ENCODE assay signal across 28 cellular contexts in genomic region chr14:85426068-85426935, GRCh38.
DNase-seq lines count a peak whose midpoint lies in the region; ATAC-seq and TF ChIP-seq lines count a peak whose summit lies in the region.
"Had no signal": no experiment of that assay in that cellular context is flagged by ENCODE, and none has a peak within 500 bp of the region (broad histone marks: within the 10 kb centered on the region; RNA-seq: fewer than 3 reads in every experiment).

No MANE protein-coding gene starts in this region.

- H3K36me3 ChIP-seq in mammary epithelial cell (ENCODE audit: insufficient read depth, low read length) (no peaks in the 10 kb centered on the region), breast epithelium (no peaks in the 10 kb centered on the region), neuron (ENCODE audit: insufficient read depth, low read length) (no peaks in the 10 kb centered on the region), trophoblast cell (ENCODE audit: control insufficient read depth in 1 of 2, insufficient read depth in 2 of 2, low read length in 2 of 2) (no peaks in the 10 kb centered on the region)

- H3K9me3 ChIP-seq in mammary epithelial cell (replicated peaks; ENCODE audit: insufficient read depth, low read length) (no peaks in the 10 kb centered on the region), breast epithelium (peaks cover 0 to 4% of the 10 kb centered on the region in 2 donors), neuron (ENCODE audit: low read length) (no peaks in the 10 kb centered on the region), trophoblast cell (ENCODE audit: insufficient read depth, low read depth, low read length) (no peaks in the 10 kb centered on the region)

- no peaks in the 10 kb centered on the region for H3K4me1 Mint-ChIP-seq in activated naive CD4-positive, alpha-beta T cell treated with anti-CD3 and anti-CD28 coated beads, Interleukin-2, amount 10 ng/mL, durations not matched to agents 7 days and 5 days
- H3K4me1 Mint-ChIP-seq: B cell had no signal

- H2AK5ac ChIP-seq in trophoblast cell (ENCODE audit: low read length): no peak overlapping the region

- no peak overlapping the region for H2BK5ac ChIP-seq in trophoblast cell (ENCODE audit: low read depth, low read length, poor library complexity)

- no peak overlapping the region for H3K4ac ChIP-seq in trophoblast cell (ENCODE audit: low read depth, low read length)

- H3K9ac ChIP-seq in mammary epithelial cell (ENCODE audit: insufficient read depth, low read length) (no peak overlapping the region), trophoblast cell (ENCODE audit: low read length) (no peak overlapping the region)

- no peak overlapping the region for H2BK12ac ChIP-seq in trophoblast cell (ENCODE audit: low read length)

- H2AFZ ChIP-seq in mammary epithelial cell (ENCODE audit: low read depth, low read length) (peak overlapping the region; percentile 12), neuron (ENCODE audit: low read depth, low read length) (peak overlapping the region; percentile 61), trophoblast cell (ENCODE audit: insufficient read depth, low read length, poor library complexity) (no peak overlapping the region)

- H3K4me3 ChIP-seq in mammary epithelial cell (replicated peaks in 1 of 3; ENCODE audit: insufficient read depth in 1 of 3, low read depth in 2 of 3, low read length in 3 of 3) (no peak overlapping the region), breast epithelium (no peak overlapping the region), neuron (ENCODE audit: low read length) (no peak overlapping the region), trophoblast cell (ENCODE audit: low read depth, low read length) (no peak overlapping the region)

- H3K27ac Mint-ChIP-seq in activated naive CD4-positive, alpha-beta T cell treated with anti-CD3 and anti-CD28 coated beads, Interleukin-2, amount 10 ng/mL, durations not matched to agents 7 days and 5 days: no peak overlapping the region
- H3K27ac Mint-ChIP-seq: B cell; CD8-positive, alpha-beta T cell had no signal

- no peak overlapping the region for H3K4me2 ChIP-seq in mammary epithelial cell (ENCODE audit: insufficient read depth, low read depth, low read length)
- no peak overlapping the region for H3K4me2 ChIP-seq in trophoblast cell (ENCODE audit: low read length)

- CTCF ChIA-PET in mammary epithelial cell (lab: Charles Lee; ENCODE audit: low non-redundant PET): no interaction called here
- CTCF ChIA-PET in activated naive CD4-positive, alpha-beta T cell treated with anti-CD3 and anti-CD28 coated beads, Interleukin-2, amount 10 ng/mL, durations not matched to agents 7 days and 5 days (lab: Charles Lee): no interaction called here

- intact Hi-C loops in mammary epithelial cell (cut with micrococcal nuclease): no loop called here
- intact Hi-C loops in breast epithelium (cut with DNase I; ENCODE audit: low total_unique reads): no loop called here

- 52% methylated on average over 4 of the region's 4 CpGs for WGBS in mammary epithelial cell (ENCODE audit: low coverage, missing lambda C conversion rate)
- no CpG with 5 or more reads among the region's 4 CpGs for WGBS in trophoblast cell (ENCODE audit: extremely low coverage, insufficient coverage, insufficient read length)

- no peak overlapping the region for H3K23ac ChIP-seq in trophoblast cell (ENCODE audit: low read length)

- no peaks in the 10 kb centered on the region for H3K36me3 Mint-ChIP-seq in activated naive CD4-positive, alpha-beta T cell treated with anti-CD3 and anti-CD28 coated beads, Interleukin-2, amount 10 ng/mL, durations not matched to agents 7 days and 5 days
- H3K36me3 Mint-ChIP-seq: CD8-positive, alpha-beta T cell had no signal

- no peak for TF ChIP-seq POLR2A in breast epithelium (IDR thresholded peaks at IDR 0.05)

- no peaks in the 10 kb centered on the region for H3K27me3 Mint-ChIP-seq in activated naive CD4-positive, alpha-beta T cell treated with anti-CD3 and anti-CD28 coated beads, Interleukin-2, amount 10 ng/mL, durations not matched to agents 7 days and 5 days
- H3K27me3 Mint-ChIP-seq: B cell had no signal

- TF ChIP-seq CTCF in mammary epithelial cell (conservative IDR thresholded peaks at IDR 0.05 in 1 of 2, IDR thresholded peaks at IDR 0.05 in 1 of 2; ENCODE audit: extremely low read depth in 1 of 2, insufficient read depth in 1 of 2, low read depth in 1 of 2, low read length in 2 of 2): no peak
- TF ChIP-seq CTCF in breast epithelium (IDR thresholded peaks at IDR 0.05): no peak

- no peak overlapping the region for H3K18ac ChIP-seq in trophoblast cell (ENCODE audit: low read length)

- no TSS peak for BruUV-seq in mammary epithelial cell (replicated peaks; lab: Mats Ljungman, UMichigan)

- H3K4me3 Mint-ChIP-seq in activated naive CD4-positive, alpha-beta T cell treated with anti-CD3 and anti-CD28 coated beads, Interleukin-2, amount 10 ng/mL, durations not matched to agents 7 days and 5 days: no peak overlapping the region
- H3K4me3 Mint-ChIP-seq: B cell; CD8-positive, alpha-beta T cell had no signal

- H3K27me3 ChIP-seq in mammary epithelial cell (ENCODE audit: insufficient read depth, low read length): no peaks in the 10 kb centered on the region
- no peaks in the 10 kb centered on the region for H3K27me3 ChIP-seq in breast epithelium
- no peaks in the 10 kb centered on the region for H3K27me3 ChIP-seq in neuron (ENCODE audit: insufficient read depth, low read length)
- H3K27me3 ChIP-seq in trophoblast cell (ENCODE audit: insufficient read depth, low read length): no peaks in the 10 kb centered on the region

- no peak overlapping the region for H4K8ac ChIP-seq in trophoblast cell (ENCODE audit: low read depth, low read length)

- no peaks in the 10 kb centered on the region for H4K20me1 ChIP-seq in mammary epithelial cell (ENCODE audit: insufficient read depth, low read length)

- H3K79me1 ChIP-seq in trophoblast cell (ENCODE audit: low read length): no peaks in the 10 kb centered on the region

- ATAC-seq in HG03039 (IDR thresholded peaks at IDR 0.05; ENCODE audit: unreplicated experiment): no peak
- ATAC-seq: CD8-positive, alpha-beta T cell had no signal

- no peak overlapping the region for H4K12ac ChIP-seq in trophoblast cell (ENCODE audit: low read depth, low read length)

- H3K9me3 Mint-ChIP-seq in activated naive CD4-positive, alpha-beta T cell treated with anti-CD3 and anti-CD28 coated beads, Interleukin-2, amount 10 ng/mL, durations not matched to agents 7 days and 5 days: peaks cover 11% of the 10 kb centered on the region

- DNase-seq in mammary epithelial cell (no peak), breast epithelium (ENCODE audit: low spot score in 2 of 2) (no peak), amniotic epithelial cell (ENCODE audit: low read depth) (peak; percentile 41), trophoblast cell (no peak)
- DNase-seq in activated CD8-positive, alpha-beta memory T cell treated with anti-CD3 and anti-CD28 coated beads, Interleukin-2, amount 50 U/mL, for 48 hours: no peak
- DNase-seq in activated naive CD4-positive, alpha-beta T cell treated with anti-CD3 and anti-CD28 coated beads, Interleukin-2, amount 10 ng/mL, durations not matched to agents 7 days and 5 days: no peak
- DNase-seq: Caco-2; CD8-positive, alpha-beta T cell; DMS 273 treated with DMSO at 0.1 percent for 48 hours; DMS79 treated with DMSO at 0.1 percent for 48 hours; GF-D8; GOT3; HCEC 1CT; NCI-H1092 treated with DMSO at 0.1 percent for 48 hours; NCI-H1436 treated with DMSO at 0.1 percent for 48 hours; NCI-H187 treated with DMSO at 0.1 percent for 48 hours; NCI-H2171 treated with DMSO at 0.1 percent for 48 hours; NCI-H446; NCI-H524 treated with DMSO at 0.1 percent for 48 hours; NCI-H774; NK-92 treated with Interleukin-12 subunit alpha and Interleukin-12 subunit beta, amount 100 ng/mL, for 24 hours; Right ventricle myocardium superior; RPMI8226 had no signal

- H3K14ac ChIP-seq in trophoblast cell (ENCODE audit: low read length): no peak overlapping the region

- in situ Hi-C loops in mammary epithelial cell (cut with MboI; ENCODE audit: low sequenced_read_pairs in 2 of 2): no loop called here

- no peaks in the 10 kb centered on the region for H3K79me2 ChIP-seq in mammary epithelial cell (ENCODE audit: insufficient read depth, low read length)
- H3K79me2 ChIP-seq in trophoblast cell (ENCODE audit: control insufficient read depth, insufficient read depth, low read length, poor library complexity): no peaks in the 10 kb centered on the region

- H3K27ac ChIP-seq in mammary epithelial cell (ENCODE audit: insufficient read depth, low read depth, low read length) (no peak overlapping the region), breast epithelium (no peak overlapping the region), trophoblast cell (ENCODE audit: low read depth, low read length) (no peak overlapping the region)
- H3K27ac ChIP-seq: 22Rv1, C4-2B had no signal

- H2BK120ac ChIP-seq in trophoblast cell (ENCODE audit: insufficient read depth, low read length, poor library complexity): no peak overlapping the region

- H3K4me1 ChIP-seq in mammary epithelial cell (ENCODE audit: insufficient read depth, low read length): peaks cover 18% of the 10 kb centered on the region
- no peaks in the 10 kb centered on the region for H3K4me1 ChIP-seq in breast epithelium
- peaks cover 5% of the 10 kb centered on the region for H3K4me1 ChIP-seq in neuron (ENCODE audit: insufficient read depth, low read length)
- H3K4me1 ChIP-seq in trophoblast cell (ENCODE audit: control insufficient read depth in 1 of 2, insufficient read depth in 2 of 2, low read length in 2 of 2): peaks cover 0 to 3% of the 10 kb centered on the region in 2 experiments
- H3K4me1 ChIP-seq: Caco-2 had no signal

- H4K91ac ChIP-seq in trophoblast cell (ENCODE audit: low read depth, low read length): no peak overlapping the region

- dilution Hi-C loops in mammary epithelial cell (cut with HindIII; ENCODE audit: low sequenced_read_pairs): no loop called here
